Comparison of ENCODE assay signal across 10 cellular contexts in the genomic region with DNA sequence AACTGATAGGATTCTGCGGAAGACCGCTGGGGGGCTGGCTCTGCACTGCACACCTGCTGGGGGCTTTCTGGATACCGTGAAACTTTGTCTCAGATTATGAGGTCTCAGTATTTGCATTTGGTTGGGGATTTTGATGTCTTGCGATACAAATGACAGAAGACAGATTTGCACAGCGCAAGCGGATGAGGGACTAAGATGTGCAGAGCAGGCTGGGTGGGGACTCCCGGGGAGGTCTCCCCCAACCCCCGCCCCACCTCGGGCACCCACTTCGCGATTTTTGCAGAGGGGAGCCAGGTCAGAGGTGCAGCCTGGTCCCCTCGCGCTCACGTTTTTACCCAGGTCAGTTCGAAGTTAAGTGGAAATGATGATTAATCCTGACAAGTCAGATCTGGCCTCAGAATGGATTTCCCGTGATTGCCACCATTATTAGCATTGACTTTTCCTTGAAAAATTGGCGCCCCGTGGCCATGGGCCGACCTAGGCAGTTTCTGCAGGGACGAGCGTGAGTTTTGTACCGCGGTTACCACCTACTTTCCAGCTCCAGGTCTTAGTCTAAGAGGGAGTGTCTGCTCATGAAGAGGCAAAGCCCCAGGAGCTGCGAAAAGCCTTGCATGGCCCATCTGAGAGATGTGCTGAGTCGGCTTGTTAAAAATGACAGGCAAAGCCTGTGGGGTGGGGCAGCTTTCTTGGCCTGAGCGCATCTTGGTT. TPM values are rescaled to one million over a fixed set of nuclear protein-coding genes. Genes with fewer than 3 reads are reported as not detected.
DNase-seq lines count a peak whose midpoint lies in the region; ATAC-seq and TF ChIP-seq lines count a peak whose summit lies in the region.
"Had no signal": no experiment of that assay in that cellular context is flagged by ENCODE, and none has a peak within 500 bp of the region (broad histone marks: within the 10 kb centered on the region; RNA-seq: fewer than 3 reads in every experiment).

No MANE protein-coding gene starts in this region.

- peaks cover 63% of the 10 kb centered on the region for H3K27me3 Mint-ChIP-seq in activated T-helper 2 cell treated with anti-CD3 and anti-CD28 coated beads, Interferon-gamma antibody, Interleukin-2, Interleukin-4, amounts not matched to agents 10 μg/mL and 5 μg/mL and 100 μg/mL, durations not matched to agents 14 hours and 24 hours and 36 hours (ENCODE audit: low read depth)

- intact Hi-C loops in activated T-helper 2 cell treated with anti-CD3 and anti-CD28 coated beads, Interferon-gamma antibody, Interleukin-2, Interleukin-4, amounts not matched to agents 10 μg/mL and 5 μg/mL and 100 μg/mL, durations not matched to agents 14 hours and 24 hours and 36 hours (cut with micrococcal nuclease) = loop anchor here (5.0 kb wide), 1 partner anchor 508 kb away; a partner anchor contains a TSS
- intact Hi-C loops in mucosa of descending colon (cut with DNase I, micrococcal nuclease) = no loop called here

- DNase-seq in CD1c-positive myeloid dendritic cell (ENCODE audit: extremely low spot score) (peak; percentile 20), mucosa of descending colon (peak in 2 of 3 donors; percentile 10 to 41), GM19238 (ENCODE audit: insufficient read length, low spot score) (no peak), NCI-H345 treated with DMSO at 0.1 percent for 48 hours (lab: John Stamatoyannopoulos, UW; ENCODE audit: unreplicated experiment) (no peak), DMS79 treated with DMSO at 0.1 percent for 48 hours (lab: John Stamatoyannopoulos, UW) (no peak)
- no peak for DNase-seq in activated T-helper 2 cell treated with anti-CD3 and anti-CD28 coated beads, Interferon-gamma antibody, Interleukin-2, Interleukin-4, amounts not matched to agents 10 μg/mL and 5 μg/mL and 100 μg/mL, durations not matched to agents 14 hours and 24 hours and 36 hours (ENCODE audit: low spot score)
- DNase-seq: NCI-H146 had no signal

- peaks cover 31% of the 10 kb centered on the region for H3K4me1 ChIP-seq in mucosa of descending colon (ENCODE audit: low read depth)

- peaks cover 17% of the 10 kb centered on the region for H3K4me1 Mint-ChIP-seq in activated T-helper 2 cell treated with anti-CD3 and anti-CD28 coated beads, Interferon-gamma antibody, Interleukin-2, Interleukin-4, amounts not matched to agents 10 μg/mL and 5 μg/mL and 100 μg/mL, durations not matched to agents 14 hours and 24 hours and 36 hours (ENCODE audit: low read depth)

- no peak for TF ChIP-seq CTCF in mucosa of descending colon (IDR thresholded peaks at IDR 0.05)

- H3K36me3 Mint-ChIP-seq in activated T-helper 2 cell treated with anti-CD3 and anti-CD28 coated beads, Interferon-gamma antibody, Interleukin-2, Interleukin-4, amounts not matched to agents 10 μg/mL and 5 μg/mL and 100 μg/mL, durations not matched to agents 14 hours and 24 hours and 36 hours (ENCODE audit: low read depth) = no peaks in the 10 kb centered on the region

- no peaks in the 10 kb centered on the region for H3K36me3 ChIP-seq in mucosa of descending colon (ENCODE audit: low read depth)

- peak overlapping the region; percentile 62 for H3K4me3 Mint-ChIP-seq in activated T-helper 2 cell treated with anti-CD3 and anti-CD28 coated beads, Interferon-gamma antibody, Interleukin-2, Interleukin-4, amounts not matched to agents 10 μg/mL and 5 μg/mL and 100 μg/mL, durations not matched to agents 14 hours and 24 hours and 36 hours (ENCODE audit: low read depth)

- H3K27ac Mint-ChIP-seq in activated T-helper 2 cell treated with anti-CD3 and anti-CD28 coated beads, Interferon-gamma antibody, Interleukin-2, Interleukin-4, amounts not matched to agents 10 μg/mL and 5 μg/mL and 100 μg/mL, durations not matched to agents 14 hours and 24 hours and 36 hours = no peak overlapping the region

- peak; percentile 56 for ATAC-seq in GM18870 (IDR thresholded peaks at IDR 0.05; ENCODE audit: unreplicated experiment)
- ATAC-seq in mucosa of descending colon = no peak
- no peak for ATAC-seq in HG02571 (IDR thresholded peaks at IDR 0.05; ENCODE audit: unreplicated experiment)

- H3K4me3 ChIP-seq in mucosa of descending colon = no peak overlapping the region

- H3K9me3 ChIP-seq in mucosa of descending colon = no peaks in the 10 kb centered on the region

- H3K9me3 Mint-ChIP-seq in activated T-helper 2 cell treated with anti-CD3 and anti-CD28 coated beads, Interferon-gamma antibody, Interleukin-2, Interleukin-4, amounts not matched to agents 10 μg/mL and 5 μg/mL and 100 μg/mL, durations not matched to agents 14 hours and 24 hours and 36 hours = no peaks in the 10 kb centered on the region

RNA-seq across cellular contexts. Expression of a gene that starts 1.3 kb away (rescaled TPM):
- 2.3 and 2.7 TPM in 2 replicates for total RNA-seq in activated T-helper 2 cell treated with anti-CD3 and anti-CD28 coated beads, Interferon-gamma antibody, Interleukin-2, Interleukin-4, amounts not matched to agents 10 μg/mL and 5 μg/mL and 100 μg/mL, durations not matched to agents 14 hours and 24 hours and 36 hours
- 10 to 100 TPM; 18.1 to 45.4 (median 42.9) TPM for total RNA-seq in mucosa of descending colon

RNA-seq across cellular contexts. Expression of a gene that starts 33.2 kb away (rescaled TPM):
- total RNA-seq in activated T-helper 2 cell treated with anti-CD3 and anti-CD28 coated beads, Interferon-gamma antibody, Interleukin-2, Interleukin-4, amounts not matched to agents 10 μg/mL and 5 μg/mL and 100 μg/mL, durations not matched to agents 14 hours and 24 hours and 36 hours = 0.05 and 0.07 TPM in 2 replicates
- total RNA-seq in mucosa of descending colon = not detected

RNA-seq across cellular contexts. Expression of a gene that starts 38.0 kb away (rescaled TPM):
- total RNA-seq in activated T-helper 2 cell treated with anti-CD3 and anti-CD28 coated beads, Interferon-gamma antibody, Interleukin-2, Interleukin-4, amounts not matched to agents 10 μg/mL and 5 μg/mL and 100 μg/mL, durations not matched to agents 14 hours and 24 hours and 36 hours = 1.7 TPM in 2 replicates
- not detected for total RNA-seq in mucosa of descending colon
- total RNA-seq: kidney had no signal

Comparison
In these comparisons a context has a peak if more than half of its experiments do, and no peak if none do; other contexts are left out.
1. DNase-seq: peak in CD1c-positive myeloid dendritic cell (single experiment) and mucosa of descending colon (2 of 3); none in activated T-helper 2 cell treated with anti-CD3 and anti-CD28 coated beads, Interferon-gamma antibody, Interleukin-2, Interleukin-4, amounts not matched to agents 10 μg/mL and 5 μg/mL and 100 μg/mL, durations not matched to agents 14 hours and 24 hours and 36 hours (single experiment), GM19238 (single experiment), NCI-H345 treated with DMSO at 0.1 percent for 48 hours (single experiment) and DMS79 treated with DMSO at 0.1 percent for 48 hours (single experiment).